Comparison of ENCODE assay signal across 1 cellular context in genomic region chr2:86105969-86106945, GRCh38.
TF ChIP-seq lines count a peak whose summit lies in the region.

Gene PTCD3, plus strand, starts transcription at chr2:86106235. Its CDS starts 13 bp downstream, at chr2:86106248.

TF ChIP-seq in K562, 482 proteins besides CTCF, POLR2A, EP300 and RAD21 (continued from another document and continues in another):
- TF ChIP-seq MLLT1 (IDR thresholded peaks at IDR 0.05): no peak
- TF ChIP-seq PHF8 (IDR thresholded peaks at IDR 0.05; ENCODE audit: borderline replicate concordance, low read length): peak; percentile 94
- peak; percentile 11; the same call in 1 of the 2 replicates for TF ChIP-seq KAT7 (CRISPR knock-in tag; IDR thresholded peaks at IDR 0.05; ENCODE audit: borderline replicate concordance)
- TF ChIP-seq RBM15 (IDR thresholded peaks at IDR 0.05; ENCODE audit: insufficient read depth, low read length): no peak
- TF ChIP-seq TCF7 (IDR thresholded peaks at IDR 0.05; ENCODE audit: borderline replicate concordance): no peak
- no peak for TF ChIP-seq CAMTA2 (CRISPR knock-in tag; conservative IDR thresholded peaks at IDR 0.05)
- no peak for TF ChIP-seq XRCC5 (IDR thresholded peaks at IDR 0.05; ENCODE audit: low read depth, low read length)
- TF ChIP-seq TEAD1 (CRISPR knock-in tag; IDR thresholded peaks at IDR 0.05): peak in 1 of 2 experiments; percentile 40; a peak in 1 of 4 replicates
- no peak for TF ChIP-seq THRB (CRISPR knock-in tag; conservative IDR thresholded peaks at IDR 0.05)
- peak; percentile 58 for TF ChIP-seq CEBPG (CRISPR knock-in tag; IDR thresholded peaks at IDR 0.05)
- 0 out of 4 replicates have a peak, but pooled peaks of 1 of the 2 experiments have one; percentile 18 for TF ChIP-seq CEBPG (tag; conservative IDR thresholded peaks at IDR 0.05 in 1 of 2, IDR thresholded peaks at IDR 0.05 in 1 of 2)
- 0 out of 2 replicates have a peak, but pooled peaks have one; percentile 6 for TF ChIP-seq AFF4 (CRISPR knock-in tag; IDR thresholded peaks at IDR 0.05)
- TF ChIP-seq HMGN3 (IDR thresholded peaks at IDR 0.05; ENCODE audit: borderline replicate concordance, extremely low read depth, insufficient read length, low read depth, low read length): peak; percentile 36
- no peak for TF ChIP-seq SNRNP70 (optimal IDR thresholded peaks at IDR 0.05; ENCODE audit: low read depth, low read length)
- peak; percentile 65 to 99; a peak in 2 of 4 replicates for TF ChIP-seq FOXK2 (conservative IDR thresholded peaks at IDR 0.05 in 1 of 2, IDR thresholded peaks at IDR 0.05 in 1 of 2; ENCODE audit: low read depth in 2 of 2)
- TF ChIP-seq RBM34 (IDR thresholded peaks at IDR 0.05; ENCODE audit: borderline replicate concordance, insufficient read depth, low read length): no peak
- TF ChIP-seq SP2 (IDR thresholded peaks at IDR 0.05; ENCODE audit: extremely low read depth, low read depth, low read length, poor library complexity, severe bottlenecking): no peak
- no peak for TF ChIP-seq HLTF (IDR thresholded peaks at IDR 0.05)
- TF ChIP-seq MYC (IDR thresholded peaks at IDR 0.05; ENCODE audit: low read depth, low read length): peak; percentile 88
- no peak; the same call in 1 of the 2 replicates for TF ChIP-seq MYC (CRISPR knock-in tag; IDR thresholded peaks at IDR 0.05; ENCODE audit: borderline replicate concordance, low read depth)
- TF ChIP-seq MBD1 (CRISPR knock-in tag; IDR thresholded peaks at IDR 0.05): no peak
- no peak for TF ChIP-seq JUN (IDR thresholded peaks at IDR 0.05; ENCODE audit: borderline replicate concordance, low read depth, low read length)
- TF ChIP-seq JUN (CRISPR knock-in tag; IDR thresholded peaks at IDR 0.05; ENCODE audit: borderline replicate concordance): no peak
- TF ChIP-seq ZNF232 (CRISPR knock-in tag; IDR thresholded peaks at IDR 0.05): no peak
- TF ChIP-seq TARDBP (IDR thresholded peaks at IDR 0.05): no peak
- TF ChIP-seq CEBPZ (IDR thresholded peaks at IDR 0.05; ENCODE audit: borderline replicate concordance, low read depth, low read length): no peak
- no peak for TF ChIP-seq CHCHD3 (CRISPR knock-in tag; IDR thresholded peaks at IDR 0.05)
- no peak for TF ChIP-seq HINFP (tag; conservative IDR thresholded peaks at IDR 0.05; ENCODE audit: low read depth)
- TF ChIP-seq KDM5B (IDR thresholded peaks at IDR 0.05; ENCODE audit: insufficient replicate concordance, low read depth, low read length): peak; percentile 97
- TF ChIP-seq PREB (CRISPR knock-in tag; IDR thresholded peaks at IDR 0.05): no peak
- no peak for TF ChIP-seq DPF2 (IDR thresholded peaks at IDR 0.05)
- TF ChIP-seq OTX1 (CRISPR knock-in tag; IDR thresholded peaks at IDR 0.05): peak; percentile 22; the same call in 1 of the 2 replicates
- TF ChIP-seq RBM14 (IDR thresholded peaks at IDR 0.05; ENCODE audit: borderline replicate concordance, insufficient read depth, low read depth, low read length): no peak
- TF ChIP-seq ZBTB5 (IDR thresholded peaks at IDR 0.05): no peak
- TF ChIP-seq KLF1 (tag; IDR thresholded peaks at IDR 0.05): no peak
- TF ChIP-seq E2F4 (CRISPR knock-in tag; IDR thresholded peaks at IDR 0.05; ENCODE audit: low read depth): 0 out of 2 replicates have a peak, but pooled peaks have one; percentile 37
- peak; percentile 57 for TF ChIP-seq RBM39 (optimal IDR thresholded peaks at IDR 0.05; ENCODE audit: low read depth, low read length)
- no peak for TF ChIP-seq ZNF316 (IDR thresholded peaks at IDR 0.05)
- TF ChIP-seq ZNF449 (CRISPR knock-in tag; IDR thresholded peaks at IDR 0.05): no peak
- 0 out of 2 replicates have a peak, but pooled peaks have one; percentile 14 for TF ChIP-seq PHB (CRISPR knock-in tag; IDR thresholded peaks at IDR 0.05)
- no peak for TF ChIP-seq CCAR2 (IDR thresholded peaks at IDR 0.05; ENCODE audit: low read depth, low read length)
- TF ChIP-seq SREBF2 (CRISPR knock-in tag; IDR thresholded peaks at IDR 0.05): no peak
